Comparison of ENCODE assay signal across 12 cellular contexts in genomic region chr1:19478241-19478780, GRCh38. TPM values are rescaled to one million over a fixed set of nuclear protein-coding genes. Genes with fewer than 3 reads are reported as not detected.
DNase-seq lines count a peak whose midpoint lies in the region; ATAC-seq and TF ChIP-seq lines count a peak whose summit lies in the region.
"Had no signal": no experiment of that assay in that cellular context is flagged by ENCODE, and none has a peak within 500 bp of the region (broad histone marks: within the 10 kb centered on the region; RNA-seq: fewer than 3 reads in every experiment).

No MANE protein-coding gene starts in this region.

- H3K4me1 ChIP-seq in OCI-LY7 (ENCODE audit: insufficient read depth, low read length, poor library complexity, severe bottlenecking): peaks cover 41% of the 10 kb centered on the region

- peak overlapping the region; percentile 95 for H3K27ac Mint-ChIP-seq in activated T-cell treated with anti-CD3 and anti-CD28 coated beads, Interleukin-2, amount 50 U/mL, for 24 hours
- peak overlapping the region; percentile 97 for H3K27ac Mint-ChIP-seq in effector memory CD8-positive, alpha-beta T cell
- H3K27ac Mint-ChIP-seq in stimulated activated memory B cell treated with anti-CD40 and anti-IgM and Interleukin-4, amounts not matched to agents 10 μg/mL and 1 μg/mL and 100 μg/mL, for 72 hours: peak overlapping the region; percentile 92

- H3K27ac ChIP-seq in OCI-LY7 (ENCODE audit: low read depth, low read length, poor library complexity, severe bottlenecking): no peak overlapping the region

- H3K9me3 Mint-ChIP-seq in activated T-cell treated with anti-CD3 and anti-CD28 coated beads, Interleukin-2, amount 50 U/mL, for 24 hours: no peaks in the 10 kb centered on the region
- H3K9me3 Mint-ChIP-seq in effector memory CD8-positive, alpha-beta T cell: no peaks in the 10 kb centered on the region
- H3K9me3 Mint-ChIP-seq in stimulated activated memory B cell treated with anti-CD40 and anti-IgM and Interleukin-4, amounts not matched to agents 10 μg/mL and 1 μg/mL and 100 μg/mL, for 72 hours: no peaks in the 10 kb centered on the region

- H3K36me3 ChIP-seq in OCI-LY7 (ENCODE audit: insufficient read depth, low read length): peaks cover 41% of the 10 kb centered on the region

- no peak for DNase-seq in activated T-cell treated with anti-CD3 and anti-CD28 coated beads, Interleukin-2, amount 50 U/mL, for 24 hours
- DNase-seq in activated T-cell treated with anti-CD3 and anti-CD28 coated beads, Interleukin-2, amount 50 U/mL, for 1 hour: no peak
- DNase-seq in OCI-LY7 (ENCODE audit: low spot score): no peak
- no peak for DNase-seq in effector memory CD8-positive, alpha-beta T cell
- DNase-seq in SW480 (ENCODE audit: low spot score): no peak
- DNase-seq in COLO829 (ENCODE audit: low spot score): no peak
- DNase-seq: NCI-H526 had no signal

- no peaks in the 10 kb centered on the region for H3K27me3 Mint-ChIP-seq in activated T-cell treated with anti-CD3 and anti-CD28 coated beads, Interleukin-2, amount 50 U/mL, for 24 hours
- H3K27me3 Mint-ChIP-seq in effector memory CD8-positive, alpha-beta T cell: no peaks in the 10 kb centered on the region
- no peaks in the 10 kb centered on the region for H3K27me3 Mint-ChIP-seq in stimulated activated memory B cell treated with anti-CD40 and anti-IgM and Interleukin-4, amounts not matched to agents 10 μg/mL and 1 μg/mL and 100 μg/mL, for 72 hours
- H3K27me3 Mint-ChIP-seq: progenitor cell of endocrine pancreas had no signal

- H3K36me3 Mint-ChIP-seq in activated T-cell treated with anti-CD3 and anti-CD28 coated beads, Interleukin-2, amount 50 U/mL, for 24 hours (ENCODE audit: low read depth): peaks cover 82% of the 10 kb centered on the region
- peaks cover 46% of the 10 kb centered on the region for H3K36me3 Mint-ChIP-seq in effector memory CD8-positive, alpha-beta T cell (ENCODE audit: insufficient read depth)
- H3K36me3 Mint-ChIP-seq in stimulated activated memory B cell treated with anti-CD40 and anti-IgM and Interleukin-4, amounts not matched to agents 10 μg/mL and 1 μg/mL and 100 μg/mL, for 72 hours: peaks cover 6% of the 10 kb centered on the region

- no peaks in the 10 kb centered on the region for H3K9me2 ChIP-seq in OCI-LY7 (ENCODE audit: insufficient read depth, low read length)

- H3K9me3 ChIP-seq in OCI-LY7 (ENCODE audit: low read length): no peaks in the 10 kb centered on the region
- H3K9me3 ChIP-seq: HAP-1 had no signal

- H3K79me2 ChIP-seq in OCI-LY7 (ENCODE audit: insufficient read depth, low read depth, low read length): peaks cover 79% of the 10 kb centered on the region

- CTCF ChIA-PET in OCI-LY7 (lab: Charles Lee; ENCODE audit: unreplicated experiment): no interaction called here

- H3K4me3 ChIP-seq in OCI-LY7 (ENCODE audit: low read depth, low read length, poor library complexity, severe bottlenecking): no peak overlapping the region
- H3K4me3 ChIP-seq: HAP-1 had no signal

- no peak for TF ChIP-seq CTCF in OCI-LY7 (conservative IDR thresholded peaks at IDR 0.05; ENCODE audit: low read length)

- ATAC-seq in effector memory CD8-positive, alpha-beta T cell (replicated peaks): no peak
- ATAC-seq in stimulated activated memory B cell treated with anti-CD40 and anti-IgM and Interleukin-4, amounts not matched to agents 10 μg/mL and 1 μg/mL and 100 μg/mL, for 72 hours: no peak
- ATAC-seq in GM21528 (IDR thresholded peaks at IDR 0.05; ENCODE audit: low FRiP score, unreplicated experiment): no peak
- ATAC-seq: SK-N-SH treated with all-trans-retinoic acid at 6 μM for 48 hours had no signal

- H3K4me1 Mint-ChIP-seq in activated T-cell treated with anti-CD3 and anti-CD28 coated beads, Interleukin-2, amount 50 U/mL, for 24 hours (ENCODE audit: low read depth): peaks cover 99% of the 10 kb centered on the region
- peaks cover 77 to 86% of the 10 kb centered on the region in 2 donors for H3K4me1 Mint-ChIP-seq in effector memory CD8-positive, alpha-beta T cell (ENCODE audit: low read depth in 2 of 2)
- peaks cover 95% of the 10 kb centered on the region for H3K4me1 Mint-ChIP-seq in stimulated activated memory B cell treated with anti-CD40 and anti-IgM and Interleukin-4, amounts not matched to agents 10 μg/mL and 1 μg/mL and 100 μg/mL, for 72 hours

- peak overlapping the region; percentile 73 for H3K4me3 Mint-ChIP-seq in activated T-cell treated with anti-CD3 and anti-CD28 coated beads, Interleukin-2, amount 50 U/mL, for 24 hours
- peak overlapping the region; percentile 89 to 95 for H3K4me3 Mint-ChIP-seq in effector memory CD8-positive, alpha-beta T cell
- H3K4me3 Mint-ChIP-seq in stimulated activated memory B cell treated with anti-CD40 and anti-IgM and Interleukin-4, amounts not matched to agents 10 μg/mL and 1 μg/mL and 100 μg/mL, for 72 hours: peak overlapping the region; percentile 56

- H3K4me2 ChIP-seq in OCI-LY7 (ENCODE audit: low read length): peak overlapping the region; percentile 78; the same call in 1 of the 2 replicates

- H4K20me1 ChIP-seq in OCI-LY7 (ENCODE audit: insufficient read depth, low read length): peaks cover 13% of the 10 kb centered on the region

- H2AFZ ChIP-seq in OCI-LY7 (ENCODE audit: low read length): no peak overlapping the region

- intact Hi-C loops in OCI-LY7 (cut with micrococcal nuclease; ENCODE audit: unreplicated experiment): no loop called here

- POLR2A ChIA-PET in OCI-LY7 (lab: Charles Lee): interaction anchor here (1.3 kb wide), 1 partner anchor 8 kb away, joined by 4 read pairs; no protein-coding TSS in a partner anchor

- no TSS peak for BruUV-seq in OCI-LY7 (replicated peaks; lab: Mats Ljungman, UMichigan)

RNA-seq across cellular contexts. Expression of gene CAPZB, which starts 7.0 kb away (rescaled TPM):
- total RNA-seq in OCI-LY7 (2014; rRNA removed; shearing (Covaris generic)): 56.1 and 61.3 TPM in 2 replicates
- 187 and 190 TPM in 2 replicates for total RNA-seq in OCI-LY7 (2022)
